Comparison of ENCODE assay signal across 25 cellular contexts in the genomic region with DNA sequence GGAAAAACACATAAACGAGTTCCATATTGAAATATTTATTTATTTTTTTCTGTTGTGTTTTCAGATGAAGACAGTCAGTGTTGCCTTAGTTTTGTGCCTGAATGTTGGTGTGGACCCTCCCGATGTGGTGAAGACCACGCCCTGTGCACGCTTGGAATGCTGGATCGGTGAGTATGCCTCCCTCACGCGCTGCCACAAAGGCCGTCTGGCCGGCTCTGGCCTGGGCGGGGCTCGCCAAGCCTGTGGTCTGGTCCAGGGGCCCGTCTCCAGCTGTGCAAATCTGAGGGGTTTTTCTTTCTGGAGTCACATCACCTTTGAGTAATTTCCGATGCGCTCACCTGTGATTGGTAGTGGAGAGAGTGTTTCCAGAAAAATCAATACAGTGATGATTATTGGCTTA.
"Had no signal": no experiment of that assay in that cellular context is flagged by ENCODE, and none has a peak within 500 bp of the region (broad histone marks: within the 10 kb centered on the region; RNA-seq: fewer than 3 reads in every experiment).

No MANE protein-coding gene starts in this region.

- H3K4me3 ChIP-seq: ascending aorta, esophagus muscularis mucosa, gastrocnemius medialis, pancreas, thyroid gland, upper lobe of right lung had no signal

- DNase-seq: activated CD4-positive, alpha-beta T cell treated with anti-CD3 and anti-CD28 coated beads, Interleukin-2, amount 50 U/mL, for 4 hours; activated CD8-positive, alpha-beta memory T cell treated with anti-CD3 and anti-CD28 coated beads for 24 hours; activated CD8-positive, alpha-beta memory T cell treated with anti-CD3 and anti-CD28 coated beads, Interleukin-2, amount 50 U/mL, for 4 hours; activated T-cell treated with anti-CD3 and anti-CD28 coated beads, Interleukin-2, amount 50 U/mL, for 24 hours; effector memory CD4-positive, alpha-beta T cell; gastrocnemius medialis; hippocampal formation; left cardiac atrium; mesenchymal stem cell; nephron progenitor cell; pancreas; right cardiac atrium; stimulated activated CD4-positive, alpha-beta T cell treated with anti-CD3 and anti-CD28 coated beads, Interleukin-12 subunit alpha, Interleukin-12 subunit beta, amount 100 ng/mL, for 4 hours; stimulated activated CD4-positive, alpha-beta T cell treated with anti-CD3 and anti-CD28 coated beads, Interleukin-4, amount 100 ng/mL, for 4 hours; substantia nigra; T-helper 9 cell; thyroid gland; upper lobe of right lung had no signal

- H3K27ac ChIP-seq: ascending aorta, esophagus muscularis mucosa, pancreas, thyroid gland, upper lobe of right lung had no signal

- H3K4me3 Mint-ChIP-seq: activated T-cell treated with anti-CD3 and anti-CD28 coated beads, Interleukin-2, amount 50 U/mL, for 24 hours; activated T-helper 17 cell treated with anti-CD3 and anti-CD28 coated beads, Interleukin-2, amount 50 U/mL, for 72 hours; central memory CD8-positive, alpha-beta T cell; nephron progenitor cell; stimulated activated naive CD8-positive, alpha-beta T cell treated with anti-CD3 and anti-CD28 coated beads, Interleukin-15, Interleukin-2, amounts not matched to agents 100 ng/mL and 50 ng/mL, for 24 hours; WTC11 had no signal

- H3K9me3 ChIP-seq: ascending aorta, esophagus muscularis mucosa, gastrocnemius medialis, pancreas, thyroid gland, upper lobe of right lung had no signal

- H3K4me1 ChIP-seq: ascending aorta, pancreas, thyroid gland, upper lobe of right lung had no signal

- H3K27me3 ChIP-seq: ascending aorta, esophagus muscularis mucosa, gastrocnemius medialis, pancreas, thyroid gland, upper lobe of right lung had no signal

- H3K36me3 ChIP-seq: gastrocnemius medialis, pancreas, thyroid gland had no signal

- H3K9me3 Mint-ChIP-seq: activated naive CD4-positive, alpha-beta T cell treated with anti-CD3 and anti-CD28 coated beads, Interleukin-2, amount 50 U/mL, for 72 hours; activated T-cell treated with anti-CD3 and anti-CD28 coated beads, Interleukin-2, amount 50 U/mL, for 24 hours; activated T-helper 17 cell treated with anti-CD3 and anti-CD28 coated beads, Interleukin-2, amount 50 U/mL, for 72 hours; central memory CD8-positive, alpha-beta T cell; nephron progenitor cell; stimulated activated naive CD8-positive, alpha-beta T cell treated with anti-CD3 and anti-CD28 coated beads, Interleukin-15, Interleukin-2, amounts not matched to agents 100 ng/mL and 50 ng/mL, for 24 hours; WTC11 had no signal

- H3K27me3 Mint-ChIP-seq: activated T-cell treated with anti-CD3 and anti-CD28 coated beads, Interleukin-2, amount 50 U/mL, for 24 hours; activated T-helper 17 cell treated with anti-CD3 and anti-CD28 coated beads, Interleukin-2, amount 50 U/mL, for 72 hours; central memory CD8-positive, alpha-beta T cell; stimulated activated naive CD8-positive, alpha-beta T cell treated with anti-CD3 and anti-CD28 coated beads, Interleukin-15, Interleukin-2, amounts not matched to agents 100 ng/mL and 50 ng/mL, for 24 hours had no signal

- H3K27ac Mint-ChIP-seq: activated naive CD4-positive, alpha-beta T cell treated with anti-CD3 and anti-CD28 coated beads, Interleukin-2, amount 50 U/mL, for 72 hours; activated T-cell treated with anti-CD3 and anti-CD28 coated beads, Interleukin-2, amount 50 U/mL, for 24 hours; activated T-helper 17 cell treated with anti-CD3 and anti-CD28 coated beads, Interleukin-2, amount 50 U/mL, for 72 hours; nephron progenitor cell; stimulated activated naive CD8-positive, alpha-beta T cell treated with anti-CD3 and anti-CD28 coated beads, Interleukin-15, Interleukin-2, amounts not matched to agents 100 ng/mL and 50 ng/mL, for 24 hours had no signal
